9 cellular contexts compared by ENCODE assay signal in the genomic region with DNA sequence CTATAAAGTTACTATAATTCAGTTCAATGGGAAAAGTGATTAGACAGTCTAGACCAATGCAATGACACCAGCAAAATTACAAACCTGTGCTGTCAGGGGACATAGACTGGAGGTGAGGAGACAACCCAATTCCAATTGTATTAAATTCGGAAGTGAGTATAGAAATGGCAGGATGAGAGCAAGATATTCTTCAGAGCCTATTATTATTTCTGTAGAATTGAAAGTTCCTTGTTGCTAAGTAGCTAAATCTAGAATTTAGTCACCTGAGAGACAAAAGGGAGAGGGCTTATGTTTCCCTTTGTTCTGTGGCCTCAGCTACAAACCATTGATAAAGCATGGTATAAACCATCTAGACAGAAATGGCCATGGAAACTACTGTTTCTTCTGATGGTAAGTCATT.
"Had no signal": no experiment of that assay in that cellular context is flagged by ENCODE, and none has a peak within 500 bp of the region (broad histone marks: within the 10 kb centered on the region; RNA-seq: fewer than 3 reads in every experiment).

A gene (plus strand): TSS at position 301 of the 400 bp plus-strand sequence. CDS start 5,326 bp downstream, outside the sequence.

- H3K36me3 ChIP-seq: HAP-1 had no signal

- H2AFZ ChIP-seq: GM23248 had no signal

- ATAC-seq: HCT116, K562 had no signal

- H3K9ac ChIP-seq: GM23248 had no signal

- H3K27ac ChIP-seq: GM23248 had no signal

- DNase-seq: GM23248, GOT3, H7, HFFc6, IMR-90, KG1 had no signal

- H3K4me1 ChIP-seq: HAP-1 had no signal

- H3K4me3 ChIP-seq: GM23248, HAP-1, K562 had no signal

- FAIRE-seq: K562 had no signal

- H3K9me3 ChIP-seq: HAP-1 had no signal
